18 cellular contexts compared by ENCODE assay signal in genomic region chr11:26827567-26828037, GRCh38.
DNase-seq lines count a peak whose midpoint lies in the region; ATAC-seq and TF ChIP-seq lines count a peak whose summit lies in the region.
"Had no signal": no experiment of that assay in that cellular context is flagged by ENCODE, and none has a peak within 500 bp of the region (broad histone marks: within the 10 kb centered on the region; RNA-seq: fewer than 3 reads in every experiment).

No MANE protein-coding gene starts in this region.

- no peak overlapping the region for H3K4me3 Mint-ChIP-seq in T-helper 17 cell
- H3K4me3 Mint-ChIP-seq: activated CD4-positive, alpha-beta T cell treated with anti-CD3 and anti-CD28 coated beads for 36 hours had no signal

- peaks cover 0 to 11% of the 10 kb centered on the region in 2 donors for H3K9me3 ChIP-seq in stomach smooth muscle (ENCODE audit: control insufficient read depth in 2 of 2, low read length in 2 of 2)
- peaks cover 11 to 19% (median 13%) of the 10 kb centered on the region in 4 donors for H3K9me3 ChIP-seq in upper lobe of left lung
- no peaks in the 10 kb centered on the region for H3K9me3 ChIP-seq in T-helper 17 cell (ENCODE audit: control insufficient read depth, low read length, poor library complexity, severe bottlenecking)

- 54 to 56% methylated on average over 9 of the region's 9 CpGs for WGBS in upper lobe of left lung, 2 donors

- H3K9ac ChIP-seq in stomach smooth muscle (ENCODE audit: low read length in 2 of 2), result peak overlapping the region in 1 of 2 donors; percentile 36

- no peaks in the 10 kb centered on the region for H3K27me3 Mint-ChIP-seq in T-helper 17 cell
- H3K27me3 Mint-ChIP-seq: activated CD4-positive, alpha-beta T cell treated with anti-CD3 and anti-CD28 coated beads for 36 hours had no signal

- TF ChIP-seq POLR2A in upper lobe of left lung (IDR thresholded peaks at IDR 0.05), result no peak

- no peaks in the 10 kb centered on the region for H3K36me3 Mint-ChIP-seq in T-helper 17 cell (ENCODE audit: low read depth)

- no peak for TF ChIP-seq EP300 in upper lobe of left lung (IDR thresholded peaks at IDR 0.05)

- ATAC-seq in GM19467 (IDR thresholded peaks at IDR 0.05; ENCODE audit: unreplicated experiment) (peak; percentile 47), upper lobe of left lung (ENCODE audit: low FRiP score in 2 of 2) (no peak), HG02588 (IDR thresholded peaks at IDR 0.05; ENCODE audit: unreplicated experiment) (no peak), T-helper 17 cell (no peak)
- ATAC-seq: activated CD4-positive, alpha-beta T cell treated with anti-CD3 and anti-CD28 coated beads for 36 hours had no signal

- peaks cover 4% of the 10 kb centered on the region for H3K4me1 ChIP-seq in stomach smooth muscle (ENCODE audit: control insufficient read depth, insufficient read depth, low read length)
- no peaks in the 10 kb centered on the region for H3K4me1 ChIP-seq in upper lobe of left lung

- peak overlapping the region; percentile 38 for H3K27ac ChIP-seq in stomach smooth muscle (ENCODE audit: low read length)
- H3K27ac ChIP-seq in upper lobe of left lung, result no peak overlapping the region

- no peaks in the 10 kb centered on the region for H3K27me3 ChIP-seq in kidney epithelial cell (ENCODE audit: control insufficient read depth, insufficient read depth, low read length)
- no peaks in the 10 kb centered on the region for H3K27me3 ChIP-seq in stomach smooth muscle (ENCODE audit: control insufficient read depth in 1 of 2, insufficient read depth in 2 of 2, low read length in 2 of 2)
- H3K27me3 ChIP-seq in upper lobe of left lung, result no peaks in the 10 kb centered on the region

- H3K27ac Mint-ChIP-seq in T-helper 17 cell, result no peak overlapping the region
- H3K27ac Mint-ChIP-seq: activated CD4-positive, alpha-beta T cell treated with anti-CD3 and anti-CD28 coated beads for 36 hours had no signal

- H3K4me3 ChIP-seq in cardiac fibroblast (replicated peaks in 1 of 2; ENCODE audit: low read depth in 2 of 2, low read length in 2 of 2) (no peak overlapping the region), kidney epithelial cell (ENCODE audit: low read depth, low read length) (no peak overlapping the region), stomach smooth muscle (ENCODE audit: low read length in 2 of 2) (peak overlapping the region in 1 of 2 donors; percentile 28), upper lobe of left lung (no peak overlapping the region)

- no peaks in the 10 kb centered on the region for H3K4me1 Mint-ChIP-seq in T-helper 17 cell
- H3K4me1 Mint-ChIP-seq: activated CD4-positive, alpha-beta T cell treated with anti-CD3 and anti-CD28 coated beads for 36 hours had no signal

- H3K36me3 ChIP-seq in kidney epithelial cell (ENCODE audit: control insufficient read depth, insufficient read depth, low read length) (no peaks in the 10 kb centered on the region), stomach smooth muscle (ENCODE audit: control insufficient read depth in 2 of 2, insufficient read depth in 2 of 2, low read length in 2 of 2) (no peaks in the 10 kb centered on the region), upper lobe of left lung (no peaks in the 10 kb centered on the region)

- DNase-seq in cardiac fibroblast (ENCODE audit: low read depth in 2 of 2) (peak; percentile 28 to 77), kidney epithelial cell (ENCODE audit: low read depth) (peak; percentile 25), upper lobe of left lung (no peak), T-helper 17 cell (no peak), RKO (ENCODE audit: low spot score) (no peak)
- DNase-seq: activated CD4-positive, alpha-beta T cell treated with anti-CD3 and anti-CD28 coated beads for 36 hours; activated T-cell treated with anti-CD3 and anti-CD28 coated beads, Interleukin-2, amount 50 U/mL, for 1 hour; effector memory CD4-positive, alpha-beta T cell; midbrain; NCI-H1092; NCI-H226; OCI-M1; retina; stimulated activated CD4-positive, alpha-beta T cell treated with anti-CD3 and anti-CD28 coated beads, Interleukin-4, amount 100 ng/mL, for 4 hours; stimulated activated naive CD4-positive, alpha-beta T cell treated with Interleukin-2 at 50 U/mL for 16 hours had no signal

- TF ChIP-seq CTCF in cardiac fibroblast (IDR thresholded peaks at IDR 0.05; ENCODE audit: low read depth, low read length) (no peak), kidney epithelial cell (IDR thresholded peaks at IDR 0.05; ENCODE audit: insufficient read depth, low read length, poor library complexity, severe bottlenecking) (no peak), upper lobe of left lung (IDR thresholded peaks at IDR 0.05) (no peak)

Comparison
In these comparisons a context has a peak if more than half of its experiments do, and no peak if none do; other contexts are left out.
1. DNase-seq: peak in cardiac fibroblast (2 of 2) and kidney epithelial cell (single experiment); none in upper lobe of left lung (0 of 2), T-helper 17 cell (0 of 3) and RKO (single experiment).